ENCODE assay signal across 21 cellular contexts in the genomic region with DNA sequence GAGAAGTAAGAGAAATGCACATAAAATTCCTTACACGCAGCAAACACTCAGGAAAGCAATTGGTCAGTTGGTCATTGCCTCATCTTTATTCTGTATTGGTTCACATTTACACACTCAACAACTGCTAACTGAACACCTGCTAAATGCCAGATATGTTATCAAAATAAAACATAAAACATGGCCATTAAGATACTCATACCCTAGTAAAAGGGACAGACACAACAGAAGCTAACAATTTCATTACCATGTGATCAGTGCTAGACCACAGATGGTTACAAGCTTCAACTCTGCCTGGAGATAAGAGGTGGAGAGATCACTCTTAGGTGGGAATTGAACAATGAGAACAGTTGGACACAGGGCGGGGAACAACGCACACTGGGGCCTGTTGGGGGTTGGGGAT.
"Had no signal": no experiment of that assay in that cellular context is flagged by ENCODE, and none has a peak within 500 bp of the region (broad histone marks: within the 10 kb centered on the region; RNA-seq: fewer than 3 reads in every experiment).

No MANE protein-coding gene starts in this region.

- DNase-seq: effector memory CD8-positive, alpha-beta T cell; esophagus squamous epithelium; kidney; left cardiac atrium; left ventricle myocardium superior; mesendoderm; naive thymus-derived CD4-positive, alpha-beta T cell; nephron progenitor cell; ovary; sigmoid colon; stimulated activated CD4-positive, alpha-beta T cell treated with anti-CD3 and anti-CD28 coated beads, Interleukin-2, amount 100 ng/mL, for 48 hours; stimulated activated CD8-positive, alpha-beta memory T cell treated with anti-CD3 and anti-CD28 coated beads, Interleukin-4, amount 100 ng/mL, for 48 hours; stimulated activated naive CD8-positive, alpha-beta T cell treated with anti-CD3 and anti-CD28 coated beads, Interleukin-15, Interleukin-2, amounts not matched to agents 100 U/mL and 50 U/mL, for 24 hours; thyroid gland; upper lobe of left lung; uterus had no signal

- H3K36me3 ChIP-seq: esophagus squamous epithelium, ovary, right atrium auricular region, sigmoid colon, suprapubic skin, thyroid gland, upper lobe of left lung, uterus had no signal

- H3K9me3 ChIP-seq: esophagus squamous epithelium, ovary, right atrium auricular region, sigmoid colon, suprapubic skin, thyroid gland, upper lobe of left lung, uterus had no signal

- H3K4me3 ChIP-seq: esophagus squamous epithelium, ovary, right atrium auricular region, sigmoid colon, skin epidermis, suprapubic skin, thyroid gland, upper lobe of left lung, uterus had no signal

- H3K27ac ChIP-seq: epithelial cell of prostate, esophagus squamous epithelium, ovary, right atrium auricular region, sigmoid colon, skin epidermis, suprapubic skin, thyroid gland, upper lobe of left lung, uterus had no signal

- H3K27me3 ChIP-seq: esophagus squamous epithelium, ovary, right atrium auricular region, sigmoid colon, suprapubic skin, thyroid gland, upper lobe of left lung, uterus had no signal

- H3K4me1 ChIP-seq: right atrium auricular region, thyroid gland, uterus had no signal

- ATAC-seq: effector memory CD8-positive, alpha-beta T cell; left cardiac atrium; left ventricle myocardium superior; naive thymus-derived CD4-positive, alpha-beta T cell; stimulated activated effector memory CD8-positive, alpha-beta T cell treated with anti-CD3 and anti-CD28 coated beads, Interleukin-12 subunit alpha, Interleukin-12 subunit beta, amount 100 ng/mL, for 72 hours; stimulated activated naive CD8-positive, alpha-beta T cell treated with anti-CD3 and anti-CD28 coated beads, Interleukin-15, Interleukin-2, amounts not matched to agents 100 U/mL and 50 U/mL, for 24 hours had no signal
